ENCODE assay signal across 9 cellular contexts in genomic region chr10:70664702-70665195, GRCh38. TPM values are rescaled to one million over a fixed set of nuclear protein-coding genes. Genes with fewer than 3 reads are reported as not detected.
A peak's percentile ranks its signal among the peaks of the same experiment; 100 is the strongest.
DNase-seq lines count a peak whose midpoint lies in the region; ATAC-seq, FAIRE-seq and TF ChIP-seq lines count a peak whose summit lies in the region.
"Had no signal": no experiment of that assay in that cellular context is flagged by ENCODE, and none has a peak within 500 bp of the region (broad histone marks: within the 10 kb centered on the region; RNA-seq: fewer than 3 reads in every experiment).

No MANE protein-coding gene starts in this region.

- ATAC-seq in HG03139 (IDR thresholded peaks at IDR 0.05; ENCODE audit: unreplicated experiment), result no peak

- peaks cover 0 to 9% (median 7%) of the 10 kb centered on the region in 5 experiments for H3K9me3 Mint-ChIP-seq in brain
- H3K9me3 Mint-ChIP-seq: T-helper 1 cell treated with Interleukin-12 subunit alpha and Interleukin-12 subunit beta and Interleukin-4 antibody, amounts not matched to agents 30 μg/mL and 1 μg/mL, for 36 hours had no signal

- TF ChIP-seq CTCF in AG09309 (IDR thresholded peaks at IDR 0.05; ENCODE audit: control insufficient read depth, insufficient read depth, low read depth, low read length, missing control alignments), result no peak
- TF ChIP-seq CTCF in brain (conservative IDR thresholded peaks at IDR 0.05), result no peak

- peaks cover 45% of the 10 kb centered on the region for H3K4me1 Mint-ChIP-seq in brain

- H3K4me3 ChIP-seq in AG09309 (ENCODE audit: control insufficient read depth, low read depth, low read length), result no peak overlapping the region

- DNase-seq in AG09309 (ENCODE audit: low read depth) (peak; percentile 89), HTR-8/SVneo (ENCODE audit: insufficient read length, low spot score) (peak; percentile 77), medulla oblongata (ENCODE audit: extremely low spot score) (peak; percentile 94), NK-92 (lab: John Stamatoyannopoulos, UW; ENCODE audit: unreplicated experiment) (no peak), T-helper 9 cell (no peak), SHP77 (lab: John Stamatoyannopoulos, UW) (no peak)

- no peaks in the 10 kb centered on the region for H3K36me3 Mint-ChIP-seq in brain

- H3K27me3 Mint-ChIP-seq in brain, result peaks cover 18% of the 10 kb centered on the region

- peak; percentile 87 for FAIRE-seq in HTR-8/SVneo (lab: Jason Lieb, UNC)

- peak overlapping the region; percentile 37 to 92 (median 61) for H3K27ac Mint-ChIP-seq in brain
- H3K27ac Mint-ChIP-seq: T-helper 1 cell treated with Interleukin-12 subunit alpha and Interleukin-12 subunit beta and Interleukin-4 antibody, amounts not matched to agents 30 μg/mL and 1 μg/mL, for 36 hours had no signal

- H3K4me3 Mint-ChIP-seq in brain, result peak overlapping the region in 2 of 5 experiments; percentile 8 to 30
- H3K4me3 Mint-ChIP-seq: T-helper 1 cell treated with Interleukin-12 subunit alpha and Interleukin-12 subunit beta and Interleukin-4 antibody, amounts not matched to agents 30 μg/mL and 1 μg/mL, for 36 hours had no signal

RNA-seq across cellular contexts. Expression of gene ADAMTS14, which starts 7.6 kb away (rescaled TPM):
- polyA plus RNA-seq in brain (ENCODE audit: insufficient read depth, low read depth, low replicate concordance), result 1.7 TPM

Comparison
In these comparisons a context has a peak if more than half of its experiments do, and no peak if none do; other contexts are left out.
1. DNase-seq: peak in AG09309 (single experiment), HTR-8/SVneo (single experiment) and medulla oblongata (single experiment); none in NK-92 (single experiment), T-helper 9 cell (single experiment) and SHP77 (0 of 2).